In genomic region chr20:890671-891070, GRCh38 we compare ENCODE assay signal across 24 cellular contexts. TPM values are rescaled to one million over a fixed set of nuclear protein-coding genes. Genes with fewer than 3 reads are reported as not detected.
"Had no signal": no experiment of that assay in that cellular context is flagged by ENCODE, and none has a peak within 500 bp of the region (broad histone marks: within the 10 kb centered on the region; RNA-seq: fewer than 3 reads in every experiment).

No MANE protein-coding gene starts in this region.

- DNase-seq: activated CD4-positive, alpha-beta T cell treated with anti-CD3 and anti-CD28 coated beads, Interleukin-2, amount 10 ng/mL, durations not matched to agents 24 days and 14 days; activated CD8-positive, alpha-beta T cell treated with anti-CD3 and anti-CD28 coated beads, Interleukin-2, amount 10 ng/mL, durations not matched to agents 7 days and 5 days; activated effector memory CD4-positive, alpha-beta T cell treated with Interleukin-2 at 50 U/mL for 16 hours; activated naive CD4-positive, alpha-beta T cell treated with anti-CD3 and anti-CD28 coated beads, Interleukin-2, amount 10 ng/mL, durations not matched to agents 7 days and 5 days; activated naive CD8-positive, alpha-beta T cell treated with anti-CD3 and anti-CD28 coated beads, Interleukin-2, amount 50 U/mL, for 24 hours; activated T-cell treated with anti-CD3 and anti-CD28 coated beads, Interleukin-2, amount 50 U/mL, for 48 hours; cerebellar nuclear complex; effector memory CD8-positive, alpha-beta T cell; left lung; nephron progenitor cell; stimulated activated CD8-positive, alpha-beta memory T cell treated with anti-CD3 and anti-CD28 coated beads, Interleukin-4, amount 100 ng/mL, for 48 hours; stimulated activated naive CD4-positive, alpha-beta T cell treated with Interleukin-2 at 50 U/mL for 16 hours; T-helper 1 cell; T1000; trophoblast cell had no signal

- H3K4me1 ChIP-seq: ascending aorta, breast epithelium had no signal

- H3K4me3 ChIP-seq: ascending aorta, left lung had no signal

- H3K27ac ChIP-seq: ascending aorta, breast epithelium, left lung had no signal

- H3K4me1 Mint-ChIP-seq: activated CD4-positive, alpha-beta T cell treated with anti-CD3 and anti-CD28 coated beads, Interleukin-2, amount 10 ng/mL, durations not matched to agents 24 days and 14 days had no signal

- H3K27me3 ChIP-seq: ascending aorta, breast epithelium had no signal

- H3K36me3 ChIP-seq: ascending aorta, breast epithelium, left lung had no signal

- ATAC-seq: activated CD8-positive, alpha-beta T cell treated with anti-CD3 and anti-CD28 coated beads, Interleukin-2, amount 10 ng/mL, durations not matched to agents 7 days and 5 days; activated naive CD8-positive, alpha-beta T cell treated with anti-CD3 and anti-CD28 coated beads, Interleukin-2, amount 50 U/mL, for 24 hours; effector memory CD8-positive, alpha-beta T cell had no signal

- H3K9me3 ChIP-seq: ascending aorta, breast epithelium, left lung had no signal

- H3K36me3 Mint-ChIP-seq: activated naive CD4-positive, alpha-beta T cell treated with anti-CD3 and anti-CD28 coated beads, Interleukin-2, amount 10 ng/mL, durations not matched to agents 7 days and 5 days had no signal

- H3K4me3 Mint-ChIP-seq: activated CD4-positive, alpha-beta T cell treated with anti-CD3 and anti-CD28 coated beads, Interleukin-2, amount 10 ng/mL, durations not matched to agents 24 days and 14 days; activated CD8-positive, alpha-beta T cell treated with anti-CD3 and anti-CD28 coated beads, Interleukin-2, amount 10 ng/mL, durations not matched to agents 7 days and 5 days; activated naive CD4-positive, alpha-beta T cell treated with anti-CD3 and anti-CD28 coated beads, Interleukin-2, amount 10 ng/mL, durations not matched to agents 7 days and 5 days; activated naive CD8-positive, alpha-beta T cell treated with anti-CD3 and anti-CD28 coated beads, Interleukin-2, amount 50 U/mL, for 24 hours; effector memory CD8-positive, alpha-beta T cell; nephron progenitor cell had no signal

- H3K27ac Mint-ChIP-seq: activated CD4-positive, alpha-beta T cell treated with anti-CD3 and anti-CD28 coated beads, Interleukin-2, amount 10 ng/mL, durations not matched to agents 24 days and 14 days; activated CD8-positive, alpha-beta T cell treated with anti-CD3 and anti-CD28 coated beads, Interleukin-2, amount 10 ng/mL, durations not matched to agents 7 days and 5 days; activated naive CD4-positive, alpha-beta T cell treated with anti-CD3 and anti-CD28 coated beads, Interleukin-2, amount 10 ng/mL, durations not matched to agents 7 days and 5 days; activated naive CD8-positive, alpha-beta T cell treated with anti-CD3 and anti-CD28 coated beads, Interleukin-2, amount 50 U/mL, for 24 hours; effector memory CD8-positive, alpha-beta T cell; nephron progenitor cell had no signal

- H3K9me3 Mint-ChIP-seq: activated CD4-positive, alpha-beta T cell treated with anti-CD3 and anti-CD28 coated beads, Interleukin-2, amount 10 ng/mL, durations not matched to agents 24 days and 14 days; activated naive CD4-positive, alpha-beta T cell treated with anti-CD3 and anti-CD28 coated beads, Interleukin-2, amount 10 ng/mL, durations not matched to agents 7 days and 5 days; activated naive CD8-positive, alpha-beta T cell treated with anti-CD3 and anti-CD28 coated beads, Interleukin-2, amount 50 U/mL, for 24 hours; effector memory CD8-positive, alpha-beta T cell; nephron progenitor cell had no signal

RNA-seq across cellular contexts. Expression of gene ANGPT4, which starts 25.5 kb away (rescaled TPM):
- total RNA-seq: activated CD4-positive, alpha-beta T cell treated with anti-CD3 and anti-CD28 coated beads, Interleukin-2, amount 10 ng/mL, durations not matched to agents 24 days and 14 days; activated CD8-positive, alpha-beta T cell treated with anti-CD3 and anti-CD28 coated beads, Interleukin-2, amount 10 ng/mL, durations not matched to agents 7 days and 5 days; dermis microvascular lymphatic vessel endothelial cell; fibroblast of villous mesenchyme; kidney epithelial cell; lung microvascular endothelial cell; myocyte; osteocyte; pulmonary artery endothelial cell had no signal
